Comparison of ENCODE assay signal across 22 cellular contexts in genomic region chr10:29473087-29473356, GRCh38.
DNase-seq lines count a peak whose midpoint lies in the region; ATAC-seq and TF ChIP-seq lines count a peak whose summit lies in the region.
"Had no signal": no experiment of that assay in that cellular context is flagged by ENCODE, and none has a peak within 500 bp of the region (broad histone marks: within the 10 kb centered on the region; RNA-seq: fewer than 3 reads in every experiment).

No MANE protein-coding gene starts in this region.

- H2BK120ac ChIP-seq in IMR-90 (ENCODE audit: low read depth, low read length): no peak overlapping the region

- TF ChIP-seq CTCF in IMR-90 (conservative IDR thresholded peaks at IDR 0.05; ENCODE audit: low read depth, low read length) (no peak), endodermal cell (conservative IDR thresholded peaks at IDR 0.05) (no peak), left lung (IDR thresholded peaks at IDR 0.05) (no peak), gastrocnemius medialis (IDR thresholded peaks at IDR 0.05 in 4 of 5, conservative IDR thresholded peaks at IDR 0.05 in 1 of 5) (no peak), chondrocyte (IDR thresholded peaks at IDR 0.05) (no peak), brain microvascular endothelial cell (IDR thresholded peaks at IDR 0.05; ENCODE audit: low read depth, low read length, missing control alignments) (no peak), nephron progenitor cell (IDR thresholded peaks at IDR 0.05) (no peak)

- POLR2A ChIA-PET in IMR-90 (lab: Charles Lee; ENCODE audit: unreplicated experiment): no interaction called here

- H2AFZ ChIP-seq in IMR-90 (replicated peaks; ENCODE audit: low read length, poor library complexity): no peak overlapping the region

- no peak overlapping the region for H3K4me2 ChIP-seq in IMR-90 (ENCODE audit: low read depth, low read length)

- DNase-seq in IMR-90 (no peak), endodermal cell (no peak), left lung (no peak), gastrocnemius medialis (no peak), amniotic stem cell (lab: John Stamatoyannopoulos, UW) (no peak), chondrocyte (ENCODE audit: low spot score) (no peak), brain microvascular endothelial cell (no peak), nephron progenitor cell (no peak)
- DNase-seq: activated CD4-positive, alpha-beta T cell treated with anti-CD3 and anti-CD28 coated beads, Interleukin-2, amount 50 U/mL, for 1 hour; activated CD8-positive, alpha-beta memory T cell treated with anti-CD3 and anti-CD28 coated beads, Interleukin-2, amount 50 U/mL, for 4 hours; activated effector memory CD4-positive, alpha-beta T cell treated with anti-CD3 and anti-CD28 coated beads, Interleukin-2, amount 50 U/mL, for 16 hours; CD8-positive, alpha-beta memory T cell; effector memory CD4-positive, alpha-beta T cell; glutamatergic neuron; natural killer cell; NCI-H187; NCI-H446 treated with DMSO at 0.1 percent for 48 hours; stimulated activated CD4-positive, alpha-beta T cell treated with anti-CD3 and anti-CD28 coated beads, Interleukin-12 subunit alpha, Interleukin-12 subunit beta, amount 100 ng/mL, for 4 hours; stimulated activated CD8-positive, alpha-beta memory T cell treated with anti-CD3 and anti-CD28 coated beads, Interleukin-4, amount 100 ng/mL, for 48 hours; substantia nigra had no signal

- peaks cover 15% of the 10 kb centered on the region for H3K9me1 ChIP-seq in IMR-90 (ENCODE audit: insufficient read depth, low read length)

- no peak overlapping the region for H3K4me3 Mint-ChIP-seq in endodermal cell
- H3K4me3 Mint-ChIP-seq in chondrocyte (ENCODE audit: unreplicated experiment): no peak overlapping the region
- H3K4me3 Mint-ChIP-seq in nephron progenitor cell: no peak overlapping the region
- H3K4me3 Mint-ChIP-seq: CD8-positive, alpha-beta memory T cell; natural killer cell had no signal

- peaks cover 17% of the 10 kb centered on the region for H3K4me1 Mint-ChIP-seq in endodermal cell
- peaks cover 20% of the 10 kb centered on the region for H3K4me1 Mint-ChIP-seq in chondrocyte (ENCODE audit: low read depth)
- peaks cover 29% of the 10 kb centered on the region for H3K4me1 Mint-ChIP-seq in nephron progenitor cell
- H3K4me1 Mint-ChIP-seq: CD8-positive, alpha-beta memory T cell; natural killer cell had no signal

- dilution Hi-C loops in IMR-90 (cut with HindIII; ENCODE audit: low sequenced_read_pairs, unreplicated experiment): no loop called here

- no peaks in the 10 kb centered on the region for H3K9me3 ChIP-seq in IMR-90 (ENCODE audit: control insufficient read depth, insufficient read depth, low read length)
- no peaks in the 10 kb centered on the region for H3K9me3 ChIP-seq in endodermal cell (ENCODE audit: control insufficient read depth, low read length)
- H3K9me3 ChIP-seq in left lung: no peaks in the 10 kb centered on the region
- no peaks in the 10 kb centered on the region for H3K9me3 ChIP-seq in gastrocnemius medialis
- H3K9me3 ChIP-seq: prostate gland had no signal

- CTCF ChIA-PET in IMR-90 (lab: Yijun Ruan, JAX): no interaction called here

- H3K27ac ChIP-seq in IMR-90 (ENCODE audit: insufficient read depth, low read length) (no peak overlapping the region), endodermal cell (ENCODE audit: low read depth, low read length) (no peak overlapping the region), left lung (no peak overlapping the region), gastrocnemius medialis (peak overlapping the region; percentile 69 to 86 (median 82)), brain microvascular endothelial cell (no peak overlapping the region)
- H3K27ac ChIP-seq: prostate gland had no signal

- no peak overlapping the region for H3K4ac ChIP-seq in IMR-90 (ENCODE audit: low read depth, low read length)

- in situ Hi-C loops in IMR-90 (cut with MboI; ENCODE audit: low sequenced_read_pairs): no loop called here
- in situ Hi-C loops in gastrocnemius medialis (cut with MboI; ENCODE audit: low sequenced_read_pairs in 4 of 4): no loop called here
- in situ Hi-C loops in brain microvascular endothelial cell (cut with HindIII; ENCODE audit: low pct_ligation_motif_present, low sequenced_read_pairs): no loop called here

- H4K91ac ChIP-seq in IMR-90 (ENCODE audit: insufficient read depth, low read depth, low read length): no peak overlapping the region

- peaks cover 5 to 48% of the 10 kb centered on the region in 2 experiments; a peak in 2 of 4 replicates for H3K79me1 ChIP-seq in IMR-90 (ENCODE audit: low read depth in 1 of 2, low read length in 2 of 2)

- no peak for ATAC-seq in IMR-90 (ENCODE audit: low read depth)
- ATAC-seq in left lung: peak; percentile 9
- ATAC-seq in gastrocnemius medialis: peak in 1 of 2 donors; percentile 7
- ATAC-seq: K562, natural killer cell had no signal

- no peak overlapping the region for H3K23ac ChIP-seq in IMR-90 (ENCODE audit: low read depth, low read length)

- H3K18ac ChIP-seq in IMR-90 (ENCODE audit: low read depth, low read length): no peak overlapping the region

- no peak overlapping the region for H2BK20ac ChIP-seq in IMR-90 (ENCODE audit: low read depth, low read length)

- peak overlapping the region; percentile 22 for H3K27ac Mint-ChIP-seq in endodermal cell
- H3K27ac Mint-ChIP-seq in chondrocyte (ENCODE audit: unreplicated experiment): no peak overlapping the region
- no peak overlapping the region for H3K27ac Mint-ChIP-seq in nephron progenitor cell
- H3K27ac Mint-ChIP-seq: natural killer cell had no signal

- H3K9ac ChIP-seq in IMR-90 (ENCODE audit: low read depth, low read length) (no peak overlapping the region), endodermal cell (ENCODE audit: extremely low read depth, low read length, poor library complexity, severe bottlenecking) (no peak overlapping the region)

- H3K36me3 ChIP-seq in IMR-90 (ENCODE audit: control insufficient read depth, insufficient read depth, low read length) (peaks cover 41% of the 10 kb centered on the region), endodermal cell (ENCODE audit: control insufficient read depth, insufficient read depth, low read length) (peaks cover 46% of the 10 kb centered on the region), left lung (peaks cover 0 to 89% of the 10 kb centered on the region in 2 donors), gastrocnemius medialis (peaks cover 0 to 79% of the 10 kb centered on the region in 2 donors), brain microvascular endothelial cell (replicated peaks) (peaks cover 43% of the 10 kb centered on the region)
- H3K36me3 ChIP-seq: prostate gland had no signal

- H3K27me3 ChIP-seq in IMR-90 (ENCODE audit: control insufficient read depth, insufficient read depth, low read length) (no peaks in the 10 kb centered on the region), endodermal cell (ENCODE audit: control insufficient read depth, insufficient read depth, low read length, poor library complexity, severe bottlenecking) (no peaks in the 10 kb centered on the region), left lung (no peaks in the 10 kb centered on the region), gastrocnemius medialis (no peaks in the 10 kb centered on the region), brain microvascular endothelial cell (replicated peaks) (no peaks in the 10 kb centered on the region)

- H3K27me3 Mint-ChIP-seq in endodermal cell (ENCODE audit: insufficient read depth): no peaks in the 10 kb centered on the region
- no peaks in the 10 kb centered on the region for H3K27me3 Mint-ChIP-seq in chondrocyte (ENCODE audit: low read depth)
- H3K27me3 Mint-ChIP-seq in nephron progenitor cell (ENCODE audit: low read depth, poor library complexity): no peaks in the 10 kb centered on the region
- H3K27me3 Mint-ChIP-seq: CD8-positive, alpha-beta memory T cell had no signal

- no TSS peak for BruUV-seq in IMR-90 (replicated peaks; lab: Mats Ljungman, UMichigan)

- H4K8ac ChIP-seq in IMR-90 (ENCODE audit: low read depth in 2 of 2, low read length in 2 of 2): no peak overlapping the region

- H4K5ac ChIP-seq in IMR-90 (ENCODE audit: low read depth, low read length): no peak overlapping the region

- peak overlapping the region; percentile 70; the same call in 1 of the 2 replicates for H2AK5ac ChIP-seq in IMR-90 (ENCODE audit: low read depth, low read length)

- H3K9me3 Mint-ChIP-seq in endodermal cell (no peaks in the 10 kb centered on the region), chondrocyte (ENCODE audit: low read depth) (no peaks in the 10 kb centered on the region), nephron progenitor cell (no peaks in the 10 kb centered on the region)
- H3K9me3 Mint-ChIP-seq: CD8-positive, alpha-beta memory T cell; natural killer cell had no signal

- no peak for TF ChIP-seq POLR2A in IMR-90 (IDR thresholded peaks at IDR 0.05; ENCODE audit: low read depth, low read length)
- no peak for TF ChIP-seq POLR2A in gastrocnemius medialis (IDR thresholded peaks at IDR 0.05)

- no peak for TF ChIP-seq RAD21 in IMR-90 (IDR thresholded peaks at IDR 0.05; ENCODE audit: low read length)

- H3K56ac ChIP-seq in IMR-90 (ENCODE audit: extremely low read depth, insufficient read depth, low read length): no peak overlapping the region

- no peak overlapping the region for H2AK9ac ChIP-seq in IMR-90 (replicated peaks; ENCODE audit: low read depth, low read length, poor library complexity)

- H3K4me1 ChIP-seq in IMR-90 (ENCODE audit: control insufficient read depth, insufficient read depth, low read length) (peaks cover 14% of the 10 kb centered on the region), endodermal cell (ENCODE audit: control insufficient read depth, insufficient read depth, low read length) (peaks cover 2% of the 10 kb centered on the region), left lung (peaks cover 0 to 2% of the 10 kb centered on the region in 2 donors), gastrocnemius medialis (peaks cover 64 to 87% of the 10 kb centered on the region in 2 donors)
- H3K4me1 ChIP-seq: prostate gland had no signal

- H2BK5ac ChIP-seq in IMR-90 (ENCODE audit: low read depth, low read length, poor library complexity, severe bottlenecking): no peak overlapping the region

- peaks cover 27% of the 10 kb centered on the region for H4K20me1 ChIP-seq in IMR-90 (ENCODE audit: insufficient read depth, low read length)

- 73% methylated on average over 2 of the region's 6 CpGs; no CpG with 5 or more reads in 1 of the 2 experiments for WGBS in IMR-90 (ENCODE audit: extremely low coverage in 2 of 2, insufficient read length in 1 of 2), 2 experiments
- 90 to 93% methylated on average over 4 to 6 of the region's 6 CpGs for WGBS in endodermal cell (ENCODE audit: insufficient coverage in 1 of 2, insufficient read length in 1 of 2), 2 experiments

- H2BK15ac ChIP-seq in IMR-90 (ENCODE audit: low read depth, low read length): no peak overlapping the region

- intact Hi-C loops in IMR-90 (cut with micrococcal nuclease) (no loop called here), left lung (cut with DNase I) (no loop called here), gastrocnemius medialis (cut with DNase I; ENCODE audit: low total_unique reads) (no loop called here)

- H3K14ac ChIP-seq in IMR-90 (replicated peaks; ENCODE audit: low read depth, low read length): no peak overlapping the region

- no peak overlapping the region for H3K4me3 ChIP-seq in IMR-90 (ENCODE audit: insufficient read depth, low read depth, low read length)
- no peak overlapping the region for H3K4me3 ChIP-seq in endodermal cell (ENCODE audit: low read length)
- H3K4me3 ChIP-seq in left lung: no peak overlapping the region
- H3K4me3 ChIP-seq in gastrocnemius medialis: no peak overlapping the region
- H3K4me3 ChIP-seq in brain microvascular endothelial cell (ENCODE audit: low read depth, low read length): no peak overlapping the region
- H3K4me3 ChIP-seq: K562, prostate gland had no signal

- peaks cover 47% of the 10 kb centered on the region for H3K36me3 Mint-ChIP-seq in endodermal cell (ENCODE audit: low read depth)
- H3K36me3 Mint-ChIP-seq in chondrocyte (ENCODE audit: low read depth): peaks cover 34% of the 10 kb centered on the region
- H3K36me3 Mint-ChIP-seq in nephron progenitor cell (ENCODE audit: low read depth): peaks cover 66% of the 10 kb centered on the region
- H3K36me3 Mint-ChIP-seq: natural killer cell had no signal

Comparison
In these comparisons a context has a peak if more than half of its experiments do, and no peak if none do; other contexts are left out.
1. H3K27ac ChIP-seq: peak in gastrocnemius medialis (4 of 4); none in IMR-90 (single experiment), endodermal cell (single experiment), left lung (0 of 2) and brain microvascular endothelial cell (single experiment).